Comparison of ENCODE assay signal across 27 cellular contexts in genomic region chr14:51912112-51912786, GRCh38. TPM values are rescaled to one million over a fixed set of nuclear protein-coding genes. Genes with fewer than 3 reads are reported as not detected.
DNase-seq lines count a peak whose midpoint lies in the region; ATAC-seq, FAIRE-seq and TF ChIP-seq lines count a peak whose summit lies in the region.
"Had no signal": no experiment of that assay in that cellular context is flagged by ENCODE, and none has a peak within 500 bp of the region (broad histone marks: within the 10 kb centered on the region; RNA-seq: fewer than 3 reads in every experiment).

No MANE protein-coding gene starts in this region.

- no peaks in the 10 kb centered on the region for H3K27me3 Mint-ChIP-seq in activated naive CD8-positive, alpha-beta T cell
- no peaks in the 10 kb centered on the region for H3K27me3 Mint-ChIP-seq in activated naive CD8-positive, alpha-beta T cell treated with anti-CD3 and anti-CD28 coated beads for 36 hours
- H3K27me3 Mint-ChIP-seq: B cell had no signal

- peak; percentile 94 for ATAC-seq in SK-N-SH treated with all-trans-retinoic acid at 6 μM for 48 hours
- ATAC-seq in stimulated activated effector memory CD8-positive, alpha-beta T cell treated with anti-CD3 and anti-CD28 coated beads, Interleukin-12 subunit alpha, Interleukin-12 subunit beta, amount 100 ng/mL, for 72 hours: no peak
- ATAC-seq: body of pancreas, GM12878 had no signal

- DNase-seq in activated naive CD8-positive, alpha-beta T cell treated with anti-CD3 and anti-CD28 coated beads for 36 hours: no peak
- DNase-seq in foreskin melanocyte (peak; percentile 40), D721Med (ENCODE audit: insufficient read length, low spot score) (no peak), RWPE1 (ENCODE audit: low spot score) (no peak), NCI-H1417 treated with DMSO at 0.1 percent for 48 hours (lab: John Stamatoyannopoulos, UW) (no peak)
- DNase-seq in stimulated activated effector memory CD8-positive, alpha-beta T cell treated with anti-CD3 and anti-CD28 coated beads, Interleukin-12 subunit alpha, Interleukin-12 subunit beta, amount 100 ng/mL, for 72 hours (ENCODE audit: low spot score in 2 of 2): no peak
- DNase-seq: activated CD4-positive, alpha-beta T cell treated with anti-CD3 and anti-CD28 coated beads, Interleukin-2, amount 50 U/mL, for 1 hour; activated CD8-positive, alpha-beta memory T cell treated with anti-CD3 and anti-CD28 coated beads, Interleukin-2, amount 50 U/mL, for 4 hours; adrenal gland; body of pancreas; COR-L47; NCI-H1436 treated with DMSO at 0.1 percent for 48 hours; NCI-H2107; NCI-H82; stimulated activated CD4-positive, alpha-beta T cell treated with anti-CD3 and anti-CD28 coated beads, Interleukin-1b, Interleukin-23, amount 100 ng/mL, for 48 hours; stimulated activated CD8-positive, alpha-beta memory T cell treated with anti-CD3 and anti-CD28 coated beads, Interleukin-4, amount 100 ng/mL, for 48 hours; transverse colon; WERI-Rb-1 had no signal

- POLR2A ChIA-PET in RWPE1 (lab: Yijun Ruan, JAX; ENCODE audit: low non-redundant PET): no interaction called here

- no peak overlapping the region for H3K27ac ChIP-seq in RWPE1
- H3K27ac ChIP-seq: adrenal gland, body of pancreas, KMS-11, right atrium auricular region, transverse colon, WERI-Rb-1 had no signal

- no peak overlapping the region for H3K4me3 Mint-ChIP-seq in activated naive CD8-positive, alpha-beta T cell
- no peak overlapping the region for H3K4me3 Mint-ChIP-seq in activated naive CD8-positive, alpha-beta T cell treated with anti-CD3 and anti-CD28 coated beads for 36 hours
- no peak overlapping the region for H3K4me3 Mint-ChIP-seq in stimulated activated effector memory CD8-positive, alpha-beta T cell treated with anti-CD3 and anti-CD28 coated beads, Interleukin-12 subunit alpha, Interleukin-12 subunit beta, amount 100 ng/mL, for 72 hours
- H3K4me3 Mint-ChIP-seq: B cell, neural crest cell had no signal

- H3K9me3 Mint-ChIP-seq in activated naive CD8-positive, alpha-beta T cell (ENCODE audit: low read depth): no peaks in the 10 kb centered on the region
- peaks cover 16% of the 10 kb centered on the region for H3K9me3 Mint-ChIP-seq in activated naive CD8-positive, alpha-beta T cell treated with anti-CD3 and anti-CD28 coated beads for 36 hours
- H3K9me3 Mint-ChIP-seq in stimulated activated effector memory CD8-positive, alpha-beta T cell treated with anti-CD3 and anti-CD28 coated beads, Interleukin-12 subunit alpha, Interleukin-12 subunit beta, amount 100 ng/mL, for 72 hours: peaks cover 3% of the 10 kb centered on the region

- H3K4me1 Mint-ChIP-seq in activated naive CD8-positive, alpha-beta T cell (ENCODE audit: low read depth): peaks cover 75% of the 10 kb centered on the region
- H3K4me1 Mint-ChIP-seq in activated naive CD8-positive, alpha-beta T cell treated with anti-CD3 and anti-CD28 coated beads for 36 hours: peaks cover 66% of the 10 kb centered on the region
- H3K4me1 Mint-ChIP-seq in stimulated activated effector memory CD8-positive, alpha-beta T cell treated with anti-CD3 and anti-CD28 coated beads, Interleukin-12 subunit alpha, Interleukin-12 subunit beta, amount 100 ng/mL, for 72 hours: peaks cover 85% of the 10 kb centered on the region

- peaks cover 32% of the 10 kb centered on the region for H3K36me3 Mint-ChIP-seq in activated naive CD8-positive, alpha-beta T cell
- peaks cover 80% of the 10 kb centered on the region for H3K36me3 Mint-ChIP-seq in activated naive CD8-positive, alpha-beta T cell treated with anti-CD3 and anti-CD28 coated beads for 36 hours
- peaks cover 68% of the 10 kb centered on the region for H3K36me3 Mint-ChIP-seq in stimulated activated effector memory CD8-positive, alpha-beta T cell treated with anti-CD3 and anti-CD28 coated beads, Interleukin-12 subunit alpha, Interleukin-12 subunit beta, amount 100 ng/mL, for 72 hours

- TF ChIP-seq CTCF in D721Med (IDR thresholded peaks at IDR 0.05; ENCODE audit: insufficient read depth, missing control alignments) (no peak), RWPE1 (conservative IDR thresholded peaks at IDR 0.05; ENCODE audit: low read depth) (no peak)

- peak overlapping the region; percentile 58 for H3K27ac Mint-ChIP-seq in activated naive CD8-positive, alpha-beta T cell
- H3K27ac Mint-ChIP-seq in activated naive CD8-positive, alpha-beta T cell treated with anti-CD3 and anti-CD28 coated beads for 36 hours: no peak overlapping the region
- H3K27ac Mint-ChIP-seq in stimulated activated effector memory CD8-positive, alpha-beta T cell treated with anti-CD3 and anti-CD28 coated beads, Interleukin-12 subunit alpha, Interleukin-12 subunit beta, amount 100 ng/mL, for 72 hours: peak overlapping the region; percentile 80
- H3K27ac Mint-ChIP-seq: B cell had no signal

- CTCF ChIA-PET in RWPE1 (lab: Yijun Ruan, JAX): no interaction called here

- FAIRE-seq in D721Med (lab: Jason Lieb, UNC): no peak
- FAIRE-seq: endothelial cell of umbilical vein, GM12878, keratinocyte had no signal

TF ChIP-seq in SK-N-SH treated with all-trans-retinoic acid at 6 μM for 48 hours, 23 proteins besides CTCF, POLR2A, EP300 and RAD21:
- TF ChIP-seq ZC3H10 (CRISPR knock-in tag; IDR thresholded peaks at IDR 0.05) (no peak), ISL1 (CRISPR knock-in tag; IDR thresholded peaks at IDR 0.05) (0 out of 2 replicates have a peak, but pooled peaks have one; percentile 20)
TF ChIP-seq in SK-N-SH treated with all-trans-retinoic acid at 6 μM for 48 hours: peak in this region for 1.

RNA-seq across cellular contexts. Expression of gene GNG2, which starts 51.8 kb away (rescaled TPM):
- total RNA-seq in activated naive CD8-positive, alpha-beta T cell treated with anti-CD3 and anti-CD28 coated beads for 36 hours: 100 to 1,000 TPM; 131 to 132 TPM
- total RNA-seq: endothelial cell of umbilical vein had no signal
